29 cellular contexts compared by ENCODE assay signal in the genomic region with DNA sequence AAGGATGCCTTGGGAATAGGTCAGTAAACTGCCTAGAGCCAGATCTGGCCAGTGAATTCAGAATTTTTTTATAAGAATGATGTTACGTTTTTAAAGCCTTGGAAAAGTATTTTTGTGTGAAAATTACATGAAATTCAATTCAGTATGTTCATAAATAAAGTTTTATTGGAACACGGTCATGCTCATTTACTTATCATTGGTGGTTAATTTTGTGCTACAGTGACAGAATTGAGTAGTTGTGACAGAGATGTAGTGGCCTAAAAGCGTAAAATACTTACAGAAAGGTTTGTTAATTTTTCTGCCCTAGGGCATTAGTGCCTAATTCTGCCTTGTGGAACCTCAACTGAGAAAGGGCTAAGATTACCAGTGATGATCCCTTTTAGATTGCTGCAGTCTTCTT.
"Had no signal": no experiment of that assay in that cellular context is flagged by ENCODE, and none has a peak within 500 bp of the region (broad histone marks: within the 10 kb centered on the region; RNA-seq: fewer than 3 reads in every experiment).

No MANE protein-coding gene starts in this region.

- H3K4me3 ChIP-seq: coronary artery, dorsolateral prefrontal cortex, esophagus muscularis mucosa, gastrocnemius medialis, heart left ventricle had no signal

- ATAC-seq: activated naive CD4-positive, alpha-beta T cell treated with anti-CD3 and anti-CD28 coated beads, Interleukin-2, amount 50 U/mL, for 72 hours; activated T-cell treated with anti-CD3 and anti-CD28 coated beads, Interleukin-2, amount 50 U/mL, for 72 hours; foreskin keratinocyte; gastrocnemius medialis; heart left ventricle; WTC11 had no signal

- H3K36me3 ChIP-seq: brain microvascular endothelial cell, esophagus muscularis mucosa, gastrocnemius medialis, heart left ventricle had no signal

- H3K9me3 ChIP-seq: esophagus muscularis mucosa, gastrocnemius medialis, heart left ventricle had no signal

- FAIRE-seq: astrocyte, bronchial epithelial cell had no signal

- DNase-seq: activated CD4-positive, alpha-beta memory T cell treated with anti-CD3 and anti-CD28 coated beads, Interleukin-2, amount 10 ng/mL, durations not matched to agents 7 days and 5 days; activated CD4-positive, alpha-beta T cell treated with anti-CD3 and anti-CD28 coated beads for 1 hour; activated CD4-positive, alpha-beta T cell treated with anti-CD3 and anti-CD28 coated beads for 4 hours; activated CD4-positive, alpha-beta T cell treated with anti-CD3 and anti-CD28 coated beads, Interleukin-2, amount 10 ng/mL, durations not matched to agents 7 days and 5 days; activated CD4-positive, alpha-beta T cell treated with anti-CD3 and anti-CD28 coated beads, Interleukin-2, amount 50 U/mL, for 4 hours; activated CD8-positive, alpha-beta memory T cell treated with anti-CD3 and anti-CD28 coated beads, Interleukin-2, amount 50 U/mL, for 48 hours; activated gamma-delta T cell; activated naive CD4-positive, alpha-beta T cell; activated naive CD4-positive, alpha-beta T cell treated with anti-CD3 and anti-CD28 coated beads, Interleukin-2, amount 10 ng/mL, durations not matched to agents 7 days and 5 days; activated T-cell treated with anti-CD3 and anti-CD28 coated beads for 4 hours; activated T-cell treated with anti-CD3 and anti-CD28 coated beads, Interleukin-2, amount 50 U/mL, for 24 hours; activated T-cell treated with anti-CD3 and anti-CD28 coated beads, Interleukin-2, amount 50 U/mL, for 72 hours; amniotic stem cell; anterior cingulate cortex; brain microvascular endothelial cell; dorsolateral prefrontal cortex; effector memory CD4-positive, alpha-beta T cell; endodermal cell; foreskin keratinocyte; gastrocnemius medialis; glutamatergic neuron; heart left ventricle; T-helper 2 cell had no signal

- H3K27ac ChIP-seq: brain microvascular endothelial cell, coronary artery, dorsolateral prefrontal cortex, esophagus muscularis mucosa, foreskin keratinocyte, gastrocnemius medialis, heart left ventricle had no signal

- H3K27me3 ChIP-seq: brain microvascular endothelial cell, dorsolateral prefrontal cortex, esophagus muscularis mucosa, foreskin keratinocyte, gastrocnemius medialis, heart left ventricle had no signal
